11 cellular contexts compared by ENCODE assay signal in genomic region chr13:97319088-97319487, GRCh38.
A peak's percentile ranks its signal among the peaks of the same experiment; 100 is the strongest.
DNase-seq lines count a peak whose midpoint lies in the region; ATAC-seq and TF ChIP-seq lines count a peak whose summit lies in the region.
"Had no signal": no experiment of that assay in that cellular context is flagged by ENCODE, and none has a peak within 500 bp of the region (broad histone marks: within the 10 kb centered on the region; RNA-seq: fewer than 3 reads in every experiment).

No MANE protein-coding gene starts in this region.

- DNase-seq in Right ventricle myocardium inferior (ENCODE audit: missing footprints) (peak; percentile 65), cardiac septum (ENCODE audit: low spot score) (no peak), head of caudate nucleus (peak in 37 of 42 donors; percentile 13 to 87 (median 59)), osteocyte (ENCODE audit: extremely low spot score, unreplicated experiment) (no peak), vagina (ENCODE audit: extremely low spot score in 2 of 2) (no peak), NCI-H526 (lab: John Stamatoyannopoulos, UW) (no peak)
- DNase-seq: activated gamma-delta T cell treated with Interleukin-2 at 50 U/mL for 16 hours, NCI-H1105 treated with DMSO at 0.1 percent for 48 hours, NCI-H446 treated with DMSO at 0.1 percent for 48 hours had no signal

- H3K36me3 ChIP-seq in vagina: no peaks in the 10 kb centered on the region

- peaks cover 19% of the 10 kb centered on the region for H3K36me3 Mint-ChIP-seq in osteocyte (ENCODE audit: unreplicated experiment)

- H3K4me1 ChIP-seq in vagina: peaks cover 61% of the 10 kb centered on the region

- H3K27me3 Mint-ChIP-seq in osteocyte (ENCODE audit: unreplicated experiment): no peaks in the 10 kb centered on the region

- peaks cover 48% of the 10 kb centered on the region for H3K4me1 Mint-ChIP-seq in osteocyte (ENCODE audit: unreplicated experiment)

- TF ChIP-seq POLR2A in vagina (IDR thresholded peaks at IDR 0.05): no peak

- intact Hi-C loops in Right ventricle myocardium inferior (cut with DNase I): no loop called here
- intact Hi-C loops in cardiac septum (cut with DNase I): no loop called here
- intact Hi-C loops in head of caudate nucleus (cut with DNase I): no loop called here
- intact Hi-C loops in vagina (cut with DNase I): no loop called here

- no peak overlapping the region for H3K4me3 Mint-ChIP-seq in osteocyte (ENCODE audit: unreplicated experiment)

- H3K9me3 Mint-ChIP-seq in osteocyte (ENCODE audit: unreplicated experiment): no peaks in the 10 kb centered on the region

- H3K27ac ChIP-seq in vagina: peak overlapping the region; percentile 53

- no peaks in the 10 kb centered on the region for H3K9me3 ChIP-seq in vagina

- TF ChIP-seq CTCF in osteocyte (IDR thresholded peaks at IDR 0.05): no peak
- no peak for TF ChIP-seq CTCF in vagina (IDR thresholded peaks at IDR 0.05)

- peak overlapping the region; percentile 23 for H3K27ac Mint-ChIP-seq in osteocyte (ENCODE audit: unreplicated experiment)

- H3K27me3 ChIP-seq in vagina: no peaks in the 10 kb centered on the region

- ATAC-seq in Right ventricle myocardium inferior: peak; percentile 63
- ATAC-seq in activated CD4-positive, CD25-positive, alpha-beta regulatory T cell treated with anti-CD3 and anti-CD28 coated beads, Interleukin-2, amount 50 U/mL, for 24 hours: no peak
- no peak for ATAC-seq in GM19351 (IDR thresholded peaks at IDR 0.05; ENCODE audit: unreplicated experiment)

- H3K4me3 ChIP-seq in vagina: no peak overlapping the region

Comparison
In these comparisons a context has a peak if more than half of its experiments do, and no peak if none do; other contexts are left out.
1. DNase-seq: peak in Right ventricle myocardium inferior (single experiment) and head of caudate nucleus (37 of 42); none in cardiac septum (single experiment), osteocyte (single experiment), vagina (0 of 2) and NCI-H526 (0 of 2).